Comparison of ENCODE assay signal across 1 cellular context in the genomic region with DNA sequence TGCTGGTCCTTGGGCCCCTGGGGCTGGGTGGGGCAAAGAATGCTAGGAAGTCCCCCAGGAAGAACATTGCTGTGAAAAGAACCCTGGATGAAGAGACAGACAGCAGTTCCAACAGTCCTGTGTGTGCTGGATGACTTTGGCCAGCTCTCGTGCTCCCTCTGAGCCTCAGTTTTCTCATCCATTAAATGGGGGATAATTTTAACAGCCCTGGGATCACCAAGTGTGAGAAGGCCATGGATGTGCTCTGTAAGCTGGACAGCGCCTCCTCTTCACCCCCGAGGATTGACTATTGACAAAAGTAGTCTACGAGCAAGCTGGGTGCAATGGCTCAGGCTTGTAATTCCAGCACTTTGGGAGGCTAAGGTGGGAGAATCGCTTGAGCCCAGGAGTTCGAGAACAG.
A peak's percentile ranks its signal among the peaks of the same experiment; 100 is the strongest.
TF ChIP-seq lines count a peak whose summit lies in the region.

No MANE protein-coding gene starts in this region.

TF ChIP-seq in Ishikawa, 13 proteins besides CTCF, POLR2A, EP300 and RAD21 (continued from another document):
- TF ChIP-seq, protein P1, sequence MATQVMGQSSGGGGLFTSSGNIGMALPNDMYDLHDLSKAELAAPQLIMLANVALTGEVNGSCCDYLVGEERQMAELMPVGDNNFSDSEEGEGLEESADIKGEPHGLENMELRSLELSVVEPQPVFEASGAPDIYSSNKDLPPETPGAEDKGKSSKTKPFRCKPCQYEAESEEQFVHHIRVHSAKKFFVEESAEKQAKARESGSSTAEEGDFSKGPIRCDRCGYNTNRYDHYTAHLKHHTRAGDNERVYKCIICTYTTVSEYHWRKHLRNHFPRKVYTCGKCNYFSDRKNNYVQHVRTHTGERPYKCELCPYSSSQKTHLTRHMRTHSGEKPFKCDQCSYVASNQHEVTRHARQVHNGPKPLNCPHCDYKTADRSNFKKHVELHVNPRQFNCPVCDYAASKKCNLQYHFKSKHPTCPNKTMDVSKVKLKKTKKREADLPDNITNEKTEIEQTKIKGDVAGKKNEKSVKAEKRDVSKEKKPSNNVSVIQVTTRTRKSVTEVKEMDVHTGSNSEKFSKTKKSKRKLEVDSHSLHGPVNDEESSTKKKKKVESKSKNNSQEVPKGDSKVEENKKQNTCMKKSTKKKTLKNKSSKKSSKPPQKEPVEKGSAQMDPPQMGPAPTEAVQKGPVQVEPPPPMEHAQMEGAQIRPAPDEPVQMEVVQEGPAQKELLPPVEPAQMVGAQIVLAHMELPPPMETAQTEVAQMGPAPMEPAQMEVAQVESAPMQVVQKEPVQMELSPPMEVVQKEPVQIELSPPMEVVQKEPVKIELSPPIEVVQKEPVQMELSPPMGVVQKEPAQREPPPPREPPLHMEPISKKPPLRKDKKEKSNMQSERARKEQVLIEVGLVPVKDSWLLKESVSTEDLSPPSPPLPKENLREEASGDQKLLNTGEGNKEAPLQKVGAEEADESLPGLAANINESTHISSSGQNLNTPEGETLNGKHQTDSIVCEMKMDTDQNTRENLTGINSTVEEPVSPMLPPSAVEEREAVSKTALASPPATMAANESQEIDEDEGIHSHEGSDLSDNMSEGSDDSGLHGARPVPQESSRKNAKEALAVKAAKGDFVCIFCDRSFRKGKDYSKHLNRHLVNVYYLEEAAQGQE (IDR thresholded peaks at IDR 0.05; ENCODE audit: low read depth), result peak; percentile 50; the same call in 1 of the 2 replicates
